ENCODE assay signal across 8 cellular contexts in genomic region chr19:17496337-17496997, GRCh38. TPM values are rescaled to one million over a fixed set of nuclear protein-coding genes. Genes with fewer than 3 reads are reported as not detected.
A peak's percentile ranks its signal among the peaks of the same experiment; 100 is the strongest.
DNase-seq lines count a peak whose midpoint lies in the region; ATAC-seq and TF ChIP-seq lines count a peak whose summit lies in the region.

No MANE protein-coding gene starts in this region.

- H3K4me3 ChIP-seq in colonic mucosa = no peak overlapping the region

- no peaks in the 10 kb centered on the region for H3K36me3 ChIP-seq in colonic mucosa

- intact Hi-C loops in colonic mucosa (cut with DNase I) = no loop called here

- no peak overlapping the region for H3K27ac ChIP-seq in colonic mucosa

- H3K27me3 ChIP-seq in colonic mucosa = no peaks in the 10 kb centered on the region

- DNase-seq in ELF-1 (ENCODE audit: low read depth, low spot score) (peak; percentile 94), NCI-H526 (lab: John Stamatoyannopoulos, UW) (peak; percentile 21 to 86), colonic mucosa (peak; percentile 82), lung microvascular endothelial cell (ENCODE audit: low read depth in 2 of 2) (peak; percentile 78 to 85), cerebellar nuclear complex (lab: John Stamatoyannopoulos, UW) (no peak)
- DNase-seq in activated CD4-positive, alpha-beta T cell treated with anti-CD3 and anti-CD28 coated beads for 4 hours = peak; percentile 71 to 75
- peak; percentile 71 for DNase-seq in stimulated activated CD8-positive, alpha-beta memory T cell treated with anti-CD3 and anti-CD28 coated beads, Interleukin-4, amount 100 ng/mL, for 24 hours (ENCODE audit: low read depth)

- no peaks in the 10 kb centered on the region for H3K4me1 ChIP-seq in colonic mucosa

- peak; percentile 66 for ATAC-seq in HG02678 (IDR thresholded peaks at IDR 0.05; ENCODE audit: unreplicated experiment)

- no peaks in the 10 kb centered on the region for H3K9me3 ChIP-seq in colonic mucosa

- no peak overlapping the region for H3K9ac ChIP-seq in colonic mucosa (ENCODE audit: low read depth in 2 of 2, low read length in 2 of 2)

- peak; percentile 94 for TF ChIP-seq CTCF in colonic mucosa (IDR thresholded peaks at IDR 0.05)

RNA-seq across cellular contexts. Expression of gene PGLS, which starts 15.0 kb away (rescaled TPM):
- total RNA-seq in colonic mucosa (100 to 1,000 TPM in 1 of 2 donors, 10 to 100 TPM in 1; 93.0 to 114 TPM), lung microvascular endothelial cell (46.4 and 67.5 TPM in 2 replicates)

RNA-seq across cellular contexts. Expression of gene SLC27A1, which starts 26.1 kb away (rescaled TPM):
- total RNA-seq in colonic mucosa (1 to 10 TPM; 4.2 to 5.1 TPM), lung microvascular endothelial cell (12.6 and 22.2 TPM in 2 replicates)

RNA-seq across cellular contexts. Expression of gene NXNL1, which starts 35.7 kb away (rescaled TPM):
- total RNA-seq in colonic mucosa = not detected
- not detected in 2 replicates for total RNA-seq in lung microvascular endothelial cell

RNA-seq across cellular contexts. Expression of gene TMEM221, which starts 48.0 kb away (rescaled TPM):
- total RNA-seq in colonic mucosa (not detected), lung microvascular endothelial cell (not detected in 2 replicates)

RNA-seq across cellular contexts. Expression of gene COLGALT1, which starts 59.0 kb away (rescaled TPM):
- total RNA-seq in colonic mucosa (10 to 100 TPM; 51.4 to 90.9 TPM), lung microvascular endothelial cell (44.0 and 49.7 TPM in 2 replicates)

Comparison
In these comparisons a context has a peak if more than half of its experiments do, and no peak if none do; other contexts are left out.
1. DNase-seq: peak in ELF-1 (single experiment), NCI-H526 (2 of 2), activated CD4-positive, alpha-beta T cell treated with anti-CD3 and anti-CD28 coated beads for 4 hours (2 of 2), colonic mucosa (single experiment), lung microvascular endothelial cell (2 of 2) and stimulated activated CD8-positive, alpha-beta memory T cell treated with anti-CD3 and anti-CD28 coated beads, Interleukin-4, amount 100 ng/mL, for 24 hours (single experiment); none in cerebellar nuclear complex (0 of 2).